Comparison of ENCODE assay signal across 33 cellular contexts in the genomic region with DNA sequence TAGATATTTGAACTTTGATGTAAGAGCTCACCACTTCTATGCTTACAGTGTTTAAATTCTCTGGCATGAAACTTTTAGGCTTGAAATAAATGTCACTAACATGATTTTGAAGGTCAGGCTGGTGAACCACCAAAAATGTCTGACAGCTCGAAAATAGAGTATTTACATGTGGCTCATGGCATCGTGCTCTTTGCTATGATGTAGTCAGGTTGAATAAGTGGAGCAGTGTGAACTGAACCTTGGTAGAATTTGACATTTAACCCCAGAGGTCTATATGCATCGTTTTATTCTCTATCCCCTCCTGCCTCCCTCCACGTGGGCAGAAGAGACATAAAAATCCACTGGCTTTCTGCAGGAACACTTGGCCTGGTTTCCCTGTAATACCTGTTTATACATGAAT.
"Had no signal": no experiment of that assay in that cellular context is flagged by ENCODE, and none has a peak within 500 bp of the region (broad histone marks: within the 10 kb centered on the region; RNA-seq: fewer than 3 reads in every experiment).

No MANE protein-coding gene starts in this region.

- H3K36me3 ChIP-seq: brain microvascular endothelial cell, colonic mucosa, MG63, WERI-Rb-1 had no signal

- H3K27me3 Mint-ChIP-seq: activated CD4-positive, alpha-beta memory T cell treated with anti-CD3 and anti-CD28 coated beads for 36 hours; activated CD4-positive, alpha-beta T cell treated with anti-CD3 and anti-CD28 coated beads for 36 hours had no signal

- H3K27ac ChIP-seq: brain microvascular endothelial cell, colonic mucosa, PC-9, RWPE1, WERI-Rb-1 had no signal

- ATAC-seq: activated CD4-positive, alpha-beta T cell treated with anti-CD3 and anti-CD28 coated beads for 36 hours; Right ventricle myocardium inferior; SK-N-SH treated with all-trans-retinoic acid at 6 μM for 48 hours had no signal

- H3K4me2 ChIP-seq: PC-9 had no signal

- H3K9me3 Mint-ChIP-seq: activated CD4-positive, alpha-beta memory T cell treated with anti-CD3 and anti-CD28 coated beads for 36 hours; activated naive CD4-positive, alpha-beta T cell treated with anti-CD3 and anti-CD28 coated beads, Interleukin-2, amount 50 U/mL, for 24 hours; activated T-cell treated with anti-CD3 and anti-CD28 coated beads, Interleukin-2, amount 50 U/mL, for 72 hours; activated T-helper 2 cell treated with anti-CD3 and anti-CD28 coated beads, Interferon-gamma antibody, Interleukin-2, Interleukin-4, amounts not matched to agents 10 μg/mL and 5 μg/mL and 100 μg/mL, durations not matched to agents 14 hours and 24 hours and 36 hours had no signal

- H3K4me3 Mint-ChIP-seq: activated CD4-positive, alpha-beta memory T cell treated with anti-CD3 and anti-CD28 coated beads for 36 hours; activated CD4-positive, alpha-beta T cell treated with anti-CD3 and anti-CD28 coated beads for 36 hours; activated naive CD4-positive, alpha-beta T cell treated with anti-CD3 and anti-CD28 coated beads, Interleukin-2, amount 50 U/mL, for 24 hours had no signal

- DNase-seq: activated CD4-positive, alpha-beta memory T cell treated with anti-CD3 and anti-CD28 coated beads for 36 hours; activated CD4-positive, alpha-beta T cell treated with anti-CD3 and anti-CD28 coated beads for 36 hours; activated CD4-positive, alpha-beta T cell treated with anti-CD3 and anti-CD28 coated beads, Interleukin-2, amount 50 U/mL, for 1 hour; activated gamma-delta T cell; activated naive CD4-positive, alpha-beta T cell treated with Interleukin-2 at 50 U/mL for 16 hours; activated T-cell treated with anti-CD3 and anti-CD28 coated beads, Interleukin-2, amount 50 U/mL, for 1 hour; activated T-cell treated with anti-CD3 and anti-CD28 coated beads, Interleukin-2, amount 50 U/mL, for 72 hours; amniotic stem cell; aorta; brain microvascular endothelial cell; central memory CD4-positive, alpha-beta T cell; colonic mucosa; Kasumi-1; MG63; NCI-H1048; NCI-H1105 treated with DMSO at 0.1 percent for 48 hours; NCI-H1436; NCI-H1694; NCI-H1930; NCI-H2081 treated with DMSO at 0.1 percent for 48 hours; NCI-H345; NCI-H524 treated with DMSO at 0.1 percent for 48 hours; PC-9; SIG-M5; SW 1271; T-helper 1 cell; T1000; WERI-Rb-1 had no signal

- H3K4me3 ChIP-seq: colonic mucosa, MG63, PC-9 had no signal

- H3K27ac Mint-ChIP-seq: activated CD4-positive, alpha-beta memory T cell treated with anti-CD3 and anti-CD28 coated beads for 36 hours; activated CD4-positive, alpha-beta T cell treated with anti-CD3 and anti-CD28 coated beads for 36 hours; activated naive CD4-positive, alpha-beta T cell treated with anti-CD3 and anti-CD28 coated beads, Interleukin-2, amount 50 U/mL, for 24 hours; activated T-cell treated with anti-CD3 and anti-CD28 coated beads, Interleukin-2, amount 50 U/mL, for 72 hours; activated T-helper 2 cell treated with anti-CD3 and anti-CD28 coated beads, Interferon-gamma antibody, Interleukin-2, Interleukin-4, amounts not matched to agents 10 μg/mL and 5 μg/mL and 100 μg/mL, durations not matched to agents 14 hours and 24 hours and 36 hours had no signal

- H3K36me3 Mint-ChIP-seq: activated CD4-positive, alpha-beta memory T cell treated with anti-CD3 and anti-CD28 coated beads for 36 hours; activated naive CD4-positive, alpha-beta T cell treated with anti-CD3 and anti-CD28 coated beads, Interleukin-2, amount 50 U/mL, for 24 hours had no signal

- H3K9me3 ChIP-seq: colonic mucosa, MG63 had no signal

- H2AFZ ChIP-seq: PC-9 had no signal

- H3K4me1 ChIP-seq: colonic mucosa had no signal
